8 cellular contexts compared by ENCODE assay signal in the genomic region with DNA sequence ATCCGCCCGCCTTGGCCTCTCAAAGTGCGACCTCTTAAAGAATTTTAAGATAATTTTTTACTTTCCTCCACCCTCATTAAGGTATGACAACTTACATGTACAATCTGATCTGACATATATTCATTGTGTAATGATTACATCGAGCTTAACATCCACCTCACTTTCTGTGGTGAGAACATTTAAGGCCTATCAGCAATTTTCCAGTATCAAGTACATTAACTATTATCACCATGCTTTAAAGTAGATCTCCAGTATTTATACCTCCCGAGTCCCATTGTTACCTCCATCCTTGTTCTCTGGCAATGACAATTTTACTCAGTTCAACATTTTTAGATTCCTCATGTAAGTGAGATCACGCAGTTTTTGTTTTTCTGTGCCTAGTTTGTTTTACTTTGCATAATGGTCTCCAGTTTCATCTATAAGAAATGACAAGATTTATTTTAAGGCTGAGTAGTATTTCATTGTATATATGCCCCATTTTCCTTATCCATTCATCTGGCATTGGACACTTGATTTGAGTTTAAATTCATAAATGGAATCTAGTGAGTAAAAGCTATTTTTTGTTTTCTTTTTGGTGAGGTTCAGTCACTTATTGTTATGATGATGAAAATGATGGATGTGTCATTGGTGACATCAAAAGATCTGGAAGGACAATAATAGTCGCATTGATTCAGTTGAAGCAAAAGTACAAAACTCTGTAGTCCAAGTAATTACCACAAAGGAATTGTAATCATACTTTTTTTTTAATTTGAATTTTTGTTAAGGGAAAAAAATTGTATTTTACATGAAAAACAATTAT.
DNase-seq lines count a peak whose midpoint lies in the region; ATAC-seq, FAIRE-seq and TF ChIP-seq lines count a peak whose summit lies in the region.

No MANE protein-coding gene starts in this region.

- peak overlapping the region; percentile 83 for H3K27ac ChIP-seq in K562 (ENCODE audit: extremely low read depth, low read depth, low read length)
- peak overlapping the region; percentile 86 to 95 for H3K27ac ChIP-seq in mucosa of rectum (ENCODE audit: low read depth in 2 of 2, low read length in 2 of 2)

- intact Hi-C loops in K562 (cut with micrococcal nuclease) = no loop called here

- peak overlapping the region; percentile 83 for H3K4me2 ChIP-seq in K562 (ENCODE audit: insufficient read depth, low read length)

- no peaks in the 10 kb centered on the region for H3K27me3 ChIP-seq in K562 (ENCODE audit: control insufficient read depth in 2 of 2, insufficient read depth in 2 of 2, low read length in 2 of 2)
- H3K27me3 ChIP-seq in mucosa of rectum (ENCODE audit: control insufficient read depth in 2 of 2, insufficient read depth in 2 of 2, low read length in 2 of 2) = no peaks in the 10 kb centered on the region

- CTCF ChIA-PET in K562 (lab: Yijun Ruan, JAX; ENCODE audit: low intra/inter-chr PET ratio) = no interaction called here

- no TSS peak for BruUV-seq in K562 (replicated peaks; lab: Mats Ljungman, UMichigan)

- peaks cover 23% of the 10 kb centered on the region for H3K36me3 ChIP-seq in K562 (ENCODE audit: control insufficient read depth, insufficient read depth, low read length)
- H3K36me3 ChIP-seq in mucosa of rectum (ENCODE audit: control insufficient read depth in 2 of 2, insufficient read depth in 2 of 2, low read length in 2 of 2) = no peaks in the 10 kb centered on the region

- TF ChIP-seq CTCF in K562 (IDR thresholded peaks at IDR 0.05 in 2 of 3, conservative IDR thresholded peaks at IDR 0.05 in 1 of 3; ENCODE audit: insufficient read depth in 2 of 3, low read depth in 1 of 3, low read length in 3 of 3) = no peak

- TF ChIP-seq EP300 in K562 (IDR thresholded peaks at IDR 0.05; ENCODE audit: low read length) = no peak

- H2AFZ ChIP-seq in K562 (ENCODE audit: low read depth, low read length) = no peak overlapping the region

- no peaks in the 10 kb centered on the region for H3K9me3 ChIP-seq in K562 (replicated peaks; ENCODE audit: control insufficient read depth, insufficient read depth, low read depth, low read length)
- no peaks in the 10 kb centered on the region for H3K9me3 ChIP-seq in mucosa of rectum (ENCODE audit: control insufficient read depth in 2 of 2, low read length in 2 of 2)

- H3K9me1 ChIP-seq in K562 (ENCODE audit: control insufficient read depth, insufficient read depth, low read length) = no peaks in the 10 kb centered on the region

- H3K9ac ChIP-seq in K562 (ENCODE audit: insufficient read depth in 1 of 2, low read depth in 2 of 2, low read length in 2 of 2) = peak overlapping the region; percentile 85 to 92
- H3K9ac ChIP-seq in mucosa of rectum (ENCODE audit: low read depth in 1 of 2, low read length in 2 of 2) = peak overlapping the region; percentile 77 to 99

- POLR2A ChIA-PET in K562 (lab: Yijun Ruan, JAX) = interaction anchor here (0.5 to 9.2 kb wide), 39 partner anchors 9 to 1793 kb away, joined by 3 to 309 read pairs (median 4); a partner anchor contains a TSS

- peak; percentile 38 for TF ChIP-seq POLR2A in K562 (conservative IDR thresholded peaks at IDR 0.05)

- TF ChIP-seq RAD21 in K562 (CRISPR knock-in tag; conservative IDR thresholded peaks at IDR 0.05 in 1 of 2, IDR thresholded peaks at IDR 0.05 in 1 of 2) = no peak

- FAIRE-seq in K562 (lab: Jason Lieb, UNC) = no peak

- H3K79me2 ChIP-seq in K562 (ENCODE audit: control insufficient read depth, insufficient read depth, low read length) = peaks cover 38% of the 10 kb centered on the region

- DNase-seq in NCI-H2227 treated with DMSO at 0.1 percent for 48 hours (lab: John Stamatoyannopoulos, UW) = peak; percentile 39
- DNase-seq in NCI-H2227 (lab: John Stamatoyannopoulos, UW; ENCODE audit: unreplicated experiment) = no peak
- peak; percentile 79 for DNase-seq in NAMALWA (ENCODE audit: low spot score)
- DNase-seq in K562 (ENCODE audit: extremely low read depth in 1 of 4, low spot score in 3 of 4) = peak in 1 of 4 experiments; percentile 12
- DNase-seq in AG08396 (ENCODE audit: low spot score) = no peak
- DNase-seq in hypothalamus (lab: John Stamatoyannopoulos, UW) = no peak

- 0% methylated on average over 7 of the region's 7 CpGs for WGBS in K562 (ENCODE audit: insufficient coverage, low coverage, missing lambda C conversion rate)

- ATAC-seq in K562 (no peak), HG03439 (IDR thresholded peaks at IDR 0.05; ENCODE audit: unreplicated experiment) (no peak)

- H3K4me3 ChIP-seq in K562 (peak overlapping the region; percentile 50), mucosa of rectum (ENCODE audit: low read length in 2 of 2) (peak overlapping the region; percentile 75 to 86)

- H3K4me1 ChIP-seq in K562 (replicated peaks in 1 of 2; ENCODE audit: control insufficient read depth in 2 of 2, insufficient read depth in 2 of 2, low read length in 2 of 2) (peaks cover 0 to 8% of the 10 kb centered on the region in 2 experiments; a peak in 3 of 5 replicates), mucosa of rectum (ENCODE audit: control insufficient read depth in 2 of 2, insufficient read depth in 2 of 2, low read length in 2 of 2) (no peaks in the 10 kb centered on the region)

- H4K20me1 ChIP-seq in K562 (replicated peaks; ENCODE audit: control insufficient read depth, insufficient read depth, low read length) = peaks cover 26% of the 10 kb centered on the region

- in situ Hi-C loops in K562 (cut with MboI) = no loop called here

TF ChIP-seq in K562, 482 proteins besides CTCF, POLR2A, EP300 and RAD21 (continues in another document):
- TF ChIP-seq KLF1 (tag; IDR thresholded peaks at IDR 0.05) (no peak), CBX3 (IDR thresholded peaks at IDR 0.05; ENCODE audit: borderline replicate concordance in 1 of 2, low read length in 2 of 2) (no peak), MCM7 (IDR thresholded peaks at IDR 0.05) (no peak), POLR2B (IDR thresholded peaks at IDR 0.05; ENCODE audit: low read depth, partially characterized antibody) (peak; percentile 11), ZNF408 (CRISPR knock-in tag; IDR thresholded peaks at IDR 0.05; ENCODE audit: low read depth) (no peak), MYBL2 (IDR thresholded peaks at IDR 0.05; ENCODE audit: low read depth) (no peak), MYBL2 (CRISPR knock-in tag; IDR thresholded peaks at IDR 0.05; ENCODE audit: borderline replicate concordance) (no peak), PYGO2 (tag; IDR thresholded peaks at IDR 0.05) (no peak), EWSR1 (IDR thresholded peaks at IDR 0.05; ENCODE audit: borderline replicate concordance, low read depth, partially characterized antibody) (peak; percentile 6)
- TF ChIP-seq, protein P1, sequence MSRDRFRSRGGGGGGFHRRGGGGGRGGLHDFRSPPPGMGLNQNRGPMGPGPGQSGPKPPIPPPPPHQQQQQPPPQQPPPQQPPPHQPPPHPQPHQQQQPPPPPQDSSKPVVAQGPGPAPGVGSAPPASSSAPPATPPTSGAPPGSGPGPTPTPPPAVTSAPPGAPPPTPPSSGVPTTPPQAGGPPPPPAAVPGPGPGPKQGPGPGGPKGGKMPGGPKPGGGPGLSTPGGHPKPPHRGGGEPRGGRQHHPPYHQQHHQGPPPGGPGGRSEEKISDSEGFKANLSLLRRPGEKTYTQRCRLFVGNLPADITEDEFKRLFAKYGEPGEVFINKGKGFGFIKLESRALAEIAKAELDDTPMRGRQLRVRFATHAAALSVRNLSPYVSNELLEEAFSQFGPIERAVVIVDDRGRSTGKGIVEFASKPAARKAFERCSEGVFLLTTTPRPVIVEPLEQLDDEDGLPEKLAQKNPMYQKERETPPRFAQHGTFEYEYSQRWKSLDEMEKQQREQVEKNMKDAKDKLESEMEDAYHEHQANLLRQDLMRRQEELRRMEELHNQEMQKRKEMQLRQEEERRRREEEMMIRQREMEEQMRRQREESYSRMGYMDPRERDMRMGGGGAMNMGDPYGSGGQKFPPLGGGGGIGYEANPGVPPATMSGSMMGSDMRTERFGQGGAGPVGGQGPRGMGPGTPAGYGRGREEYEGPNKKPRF (IDR thresholded peaks at IDR 0.05; ENCODE audit: low read depth, low read length) = no peak
- TF ChIP-seq, protein P2, sequence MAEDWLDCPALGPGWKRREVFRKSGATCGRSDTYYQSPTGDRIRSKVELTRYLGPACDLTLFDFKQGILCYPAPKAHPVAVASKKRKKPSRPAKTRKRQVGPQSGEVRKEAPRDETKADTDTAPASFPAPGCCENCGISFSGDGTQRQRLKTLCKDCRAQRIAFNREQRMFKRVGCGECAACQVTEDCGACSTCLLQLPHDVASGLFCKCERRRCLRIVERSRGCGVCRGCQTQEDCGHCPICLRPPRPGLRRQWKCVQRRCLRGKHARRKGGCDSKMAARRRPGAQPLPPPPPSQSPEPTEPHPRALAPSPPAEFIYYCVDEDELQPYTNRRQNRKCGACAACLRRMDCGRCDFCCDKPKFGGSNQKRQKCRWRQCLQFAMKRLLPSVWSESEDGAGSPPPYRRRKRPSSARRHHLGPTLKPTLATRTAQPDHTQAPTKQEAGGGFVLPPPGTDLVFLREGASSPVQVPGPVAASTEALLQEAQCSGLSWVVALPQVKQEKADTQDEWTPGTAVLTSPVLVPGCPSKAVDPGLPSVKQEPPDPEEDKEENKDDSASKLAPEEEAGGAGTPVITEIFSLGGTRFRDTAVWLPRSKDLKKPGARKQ (CRISPR knock-in tag; IDR thresholded peaks at IDR 0.05) = no peak
- TF ChIP-seq, protein P3, sequence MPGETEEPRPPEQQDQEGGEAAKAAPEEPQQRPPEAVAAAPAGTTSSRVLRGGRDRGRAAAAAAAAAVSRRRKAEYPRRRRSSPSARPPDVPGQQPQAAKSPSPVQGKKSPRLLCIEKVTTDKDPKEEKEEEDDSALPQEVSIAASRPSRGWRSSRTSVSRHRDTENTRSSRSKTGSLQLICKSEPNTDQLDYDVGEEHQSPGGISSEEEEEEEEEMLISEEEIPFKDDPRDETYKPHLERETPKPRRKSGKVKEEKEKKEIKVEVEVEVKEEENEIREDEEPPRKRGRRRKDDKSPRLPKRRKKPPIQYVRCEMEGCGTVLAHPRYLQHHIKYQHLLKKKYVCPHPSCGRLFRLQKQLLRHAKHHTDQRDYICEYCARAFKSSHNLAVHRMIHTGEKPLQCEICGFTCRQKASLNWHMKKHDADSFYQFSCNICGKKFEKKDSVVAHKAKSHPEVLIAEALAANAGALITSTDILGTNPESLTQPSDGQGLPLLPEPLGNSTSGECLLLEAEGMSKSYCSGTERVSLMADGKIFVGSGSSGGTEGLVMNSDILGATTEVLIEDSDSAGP (CRISPR knock-in tag; IDR thresholded peaks at IDR 0.05) = no peak

Comparison
In these comparisons a context has a peak if more than half of its experiments do, and no peak if none do; other contexts are left out.
1. DNase-seq: peak in NCI-H2227 treated with DMSO at 0.1 percent for 48 hours (single experiment) and NAMALWA (single experiment); none in NCI-H2227 (single experiment), AG08396 (single experiment) and hypothalamus (0 of 51).